22 cellular contexts compared by ENCODE assay signal in the genomic region with DNA sequence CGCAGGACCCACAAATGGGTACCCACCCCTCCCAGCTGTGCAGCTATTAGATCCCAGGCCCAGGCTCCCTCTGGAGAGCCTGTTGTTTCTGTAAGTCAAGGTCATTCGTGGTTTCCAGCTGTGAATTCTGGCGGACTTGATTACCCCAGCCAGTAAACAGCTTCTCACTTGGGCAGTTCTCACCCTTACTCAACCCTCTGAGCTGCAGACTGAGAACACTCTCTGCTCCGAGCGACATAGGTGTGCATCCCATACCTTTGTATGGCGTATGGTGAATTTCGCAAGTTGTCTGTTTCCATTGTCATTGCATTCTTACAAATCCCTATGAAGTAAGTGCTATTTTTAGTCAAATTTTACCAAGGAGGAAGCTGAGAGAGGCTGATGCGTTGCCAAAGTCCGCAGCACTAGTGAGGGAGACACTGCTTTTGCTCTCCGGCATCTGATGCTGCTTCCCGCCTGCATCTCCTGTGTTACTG. TPM values are rescaled to one million over a fixed set of nuclear protein-coding genes. Genes with fewer than 3 reads are reported as not detected.
A peak's percentile ranks its signal among the peaks of the same experiment; 100 is the strongest.
DNase-seq lines count a peak whose midpoint lies in the region; ATAC-seq, FAIRE-seq and TF ChIP-seq lines count a peak whose summit lies in the region.
"Had no signal": no experiment of that assay in that cellular context is flagged by ENCODE, and none has a peak within 500 bp of the region (broad histone marks: within the 10 kb centered on the region; RNA-seq: fewer than 3 reads in every experiment).

No MANE protein-coding gene starts in this region.

- peaks cover 6% of the 10 kb centered on the region for H3K27me3 Mint-ChIP-seq in endothelial cell (ENCODE audit: unreplicated experiment)

- peaks cover 25% of the 10 kb centered on the region for H3K36me3 Mint-ChIP-seq in endothelial cell (ENCODE audit: low read depth, unreplicated experiment)
- H3K36me3 Mint-ChIP-seq: activated naive CD4-positive, alpha-beta T cell treated with anti-CD3 and anti-CD28 coated beads, Interleukin-2, amount 10 ng/mL, durations not matched to agents 7 days and 5 days; CD14-positive monocyte; immature natural killer cell had no signal

- FAIRE-seq in RCC 7860 (lab: Jason Lieb, UNC) = no peak
- FAIRE-seq: D721Med had no signal

- ATAC-seq in RWPE2 (ENCODE audit: low read depth) = no peak
- ATAC-seq: activated T-cell treated with anti-CD3 and anti-CD28 coated beads, Interleukin-2, amount 50 U/mL, for 72 hours; effector memory CD8-positive, alpha-beta T cell had no signal

- no peak overlapping the region for H3K4me3 ChIP-seq in RWPE2 (ENCODE audit: severe bottlenecking)
- no peak overlapping the region for H3K4me3 ChIP-seq in epithelial cell of esophagus (ENCODE audit: low read length)
- H3K4me3 ChIP-seq in right atrium auricular region = no peak overlapping the region
- H3K4me3 ChIP-seq in skeletal muscle tissue (ENCODE audit: low read length in 3 of 3) = peak overlapping the region; percentile 3 to 14 (median 4)

- H3K27ac ChIP-seq in RWPE2 (ENCODE audit: poor library complexity, severe bottlenecking) = no peak overlapping the region
- H3K27ac ChIP-seq in right atrium auricular region = peak overlapping the region; percentile 89 to 93
- peak overlapping the region; percentile 97 for H3K27ac ChIP-seq in skeletal muscle tissue (ENCODE audit: low read depth, low read length)

- H3K9me3 ChIP-seq in RWPE2 (ENCODE audit: severe bottlenecking) = no peaks in the 10 kb centered on the region
- no peaks in the 10 kb centered on the region for H3K9me3 ChIP-seq in right atrium auricular region
- H3K9me3 ChIP-seq in skeletal muscle tissue (ENCODE audit: control insufficient read depth in 3 of 3, low read length in 3 of 3) = no peaks in the 10 kb centered on the region

- H3K4me1 ChIP-seq in RWPE2 (ENCODE audit: insufficient read depth, poor library complexity, severe bottlenecking) (no peaks in the 10 kb centered on the region), right atrium auricular region (peaks cover 0 to 89% of the 10 kb centered on the region in 2 donors), skeletal muscle tissue (ENCODE audit: control insufficient read depth in 3 of 3, insufficient read depth in 3 of 3, low read length in 3 of 3) (peaks cover 91 to 97% (median 92%) of the 10 kb centered on the region in 3 donors)

- H3K36me3 ChIP-seq in RWPE2 (ENCODE audit: low read depth) = no peaks in the 10 kb centered on the region
- H3K36me3 ChIP-seq in right atrium auricular region = peaks cover 22% of the 10 kb centered on the region
- H3K36me3 ChIP-seq in skeletal muscle tissue (ENCODE audit: control insufficient read depth in 3 of 3, insufficient read depth in 3 of 3, low read length in 3 of 3) = peaks cover 28 to 41% (median 37%) of the 10 kb centered on the region in 3 donors

- no peak overlapping the region for H3K27ac Mint-ChIP-seq in endothelial cell (ENCODE audit: unreplicated experiment)
- H3K27ac Mint-ChIP-seq: activated naive CD4-positive, alpha-beta T cell treated with anti-CD3 and anti-CD28 coated beads, Interleukin-2, amount 10 ng/mL, durations not matched to agents 7 days and 5 days; activated T-cell treated with anti-CD3 and anti-CD28 coated beads, Interleukin-2, amount 50 U/mL, for 72 hours; CD14-positive monocyte; effector memory CD8-positive, alpha-beta T cell; immature natural killer cell had no signal

- H3K9ac ChIP-seq in skeletal muscle tissue (ENCODE audit: low read depth in 1 of 3, low read length in 3 of 3) = peak overlapping the region in 2 of 3 donors; percentile 10 to 69

- H3K27me3 ChIP-seq in RWPE2 (ENCODE audit: insufficient read depth, poor library complexity, severe bottlenecking) (no peaks in the 10 kb centered on the region), right atrium auricular region (no peaks in the 10 kb centered on the region), skeletal muscle tissue (ENCODE audit: control insufficient read depth in 3 of 3, insufficient read depth in 3 of 3, low read length in 3 of 3) (no peaks in the 10 kb centered on the region)

- DNase-seq in RWPE2 (ENCODE audit: low spot score) = peak; percentile 47
- DNase-seq in epithelial cell of esophagus (ENCODE audit: low read depth) = peak; percentile 24
- DNase-seq in right atrium auricular region (ENCODE audit: low spot score) = no peak
- DNase-seq in cortex of kidney (lab: John Stamatoyannopoulos, UW) = no peak
- no peak for DNase-seq in endothelial cell (ENCODE audit: low spot score)
- no peak for DNase-seq in RCC 7860 (ENCODE audit: low spot score)
- DNase-seq in GDM1 (lab: John Stamatoyannopoulos, UW) = no peak
- DNase-seq: activated naive CD4-positive, alpha-beta T cell treated with anti-CD3 and anti-CD28 coated beads, Interleukin-2, amount 10 ng/mL, durations not matched to agents 7 days and 5 days; activated T-cell treated with anti-CD3 and anti-CD28 coated beads, Interleukin-2, amount 50 U/mL, for 72 hours; effector memory CD8-positive, alpha-beta T cell; immature natural killer cell; NCI-H1105 treated with DMSO at 0.1 percent for 48 hours; NCI-H2081 treated with DMSO at 0.1 percent for 48 hours; NCI-H82; SIG-M5; substantia nigra had no signal

- TF ChIP-seq CTCF in RWPE2 (IDR thresholded peaks at IDR 0.05; ENCODE audit: poor library complexity, severe bottlenecking) = no peak
- TF ChIP-seq CTCF in epithelial cell of esophagus (IDR thresholded peaks at IDR 0.05; ENCODE audit: insufficient read depth, low read depth, low read length, missing control alignments) = no peak
- TF ChIP-seq CTCF in right atrium auricular region (IDR thresholded peaks at IDR 0.05) = no peak
- no peak for TF ChIP-seq CTCF in endothelial cell (IDR thresholded peaks at IDR 0.05; ENCODE audit: unreplicated experiment)

- H3K4me1 Mint-ChIP-seq in endothelial cell (ENCODE audit: unreplicated experiment) = peaks cover 39% of the 10 kb centered on the region
- H3K4me1 Mint-ChIP-seq: activated naive CD4-positive, alpha-beta T cell treated with anti-CD3 and anti-CD28 coated beads, Interleukin-2, amount 10 ng/mL, durations not matched to agents 7 days and 5 days; immature natural killer cell had no signal

- H3K9me3 Mint-ChIP-seq in endothelial cell (ENCODE audit: unreplicated experiment) = no peaks in the 10 kb centered on the region
- H3K9me3 Mint-ChIP-seq: activated naive CD4-positive, alpha-beta T cell treated with anti-CD3 and anti-CD28 coated beads, Interleukin-2, amount 10 ng/mL, durations not matched to agents 7 days and 5 days; activated T-cell treated with anti-CD3 and anti-CD28 coated beads, Interleukin-2, amount 50 U/mL, for 72 hours; CD14-positive monocyte; effector memory CD8-positive, alpha-beta T cell; immature natural killer cell had no signal

- no peak overlapping the region for H3K4me3 Mint-ChIP-seq in endothelial cell (ENCODE audit: unreplicated experiment)
- H3K4me3 Mint-ChIP-seq: activated naive CD4-positive, alpha-beta T cell treated with anti-CD3 and anti-CD28 coated beads, Interleukin-2, amount 10 ng/mL, durations not matched to agents 7 days and 5 days; activated T-cell treated with anti-CD3 and anti-CD28 coated beads, Interleukin-2, amount 50 U/mL, for 72 hours; CD14-positive monocyte; effector memory CD8-positive, alpha-beta T cell; immature natural killer cell had no signal

RNA-seq across cellular contexts. Expression of gene ALPK3, which starts 11.3 kb away (rescaled TPM):
- total RNA-seq in right atrium auricular region = 10 to 100 TPM; 51.0 to 99.0 TPM
- 33.4 TPM for total RNA-seq in skeletal muscle tissue
- total RNA-seq in endothelial cell (ENCODE audit: unreplicated experiment) = 94.2 TPM

RNA-seq across cellular contexts. Expression of gene SLC28A1, which starts 56.0 kb away (rescaled TPM):
- total RNA-seq in right atrium auricular region = under 1 TPM in 1 of 2 donors, not detected in 1; 0.12 TPM
- 0.52 TPM for total RNA-seq in skeletal muscle tissue
- not detected for total RNA-seq in endothelial cell (ENCODE audit: unreplicated experiment)
- total RNA-seq: activated CD8-positive, alpha-beta memory T cell treated with anti-CD3 and anti-CD28 coated beads for 36 hours; activated T-cell treated with anti-CD3 and anti-CD28 coated beads, Interleukin-2, amount 50 U/mL, for 72 hours; chondrocyte; lower leg skin had no signal

Comparison
In these comparisons a context has a peak if more than half of its experiments do, and no peak if none do; other contexts are left out.
1. DNase-seq: peak in RWPE2 (single experiment) and epithelial cell of esophagus (single experiment); none in right atrium auricular region (single experiment), cortex of kidney (single experiment), endothelial cell (single experiment), RCC 7860 (single experiment) and GDM1 (single experiment).
2. H3K4me3 ChIP-seq: peak in skeletal muscle tissue (3 of 3); none in RWPE2 (single experiment), epithelial cell of esophagus (single experiment) and right atrium auricular region (0 of 2).